8 cellular contexts compared by ENCODE assay signal in genomic region chr2:177264209-177264538, GRCh38. TPM values are rescaled to one million over a fixed set of nuclear protein-coding genes. Genes with fewer than 3 reads are reported as not detected.
DNase-seq lines count a peak whose midpoint lies in the region; ATAC-seq, FAIRE-seq and TF ChIP-seq lines count a peak whose summit lies in the region.

No MANE protein-coding gene starts in this region.

- H3K9me3 ChIP-seq in astrocyte (ENCODE audit: insufficient read depth, low read depth, low read length) (no peaks in the 10 kb centered on the region), suprapubic skin (no peaks in the 10 kb centered on the region)

- H3K4me3 Mint-ChIP-seq in astrocyte (ENCODE audit: unreplicated experiment): peak overlapping the region; percentile 62

- H3K4me2 ChIP-seq in astrocyte (ENCODE audit: low read length): peak overlapping the region; percentile 85

- ATAC-seq in GM19023 (IDR thresholded peaks at IDR 0.05; ENCODE audit: unreplicated experiment) (peak; percentile 23), left colon (peak; percentile 21), HG02798 (IDR thresholded peaks at IDR 0.05; ENCODE audit: poor library complexity, unreplicated experiment) (no peak)

- no peaks in the 10 kb centered on the region for H3K27me3 Mint-ChIP-seq in astrocyte (ENCODE audit: low read depth, unreplicated experiment)

- H3K79me2 ChIP-seq in astrocyte (ENCODE audit: insufficient read depth, low read length): peaks cover 51% of the 10 kb centered on the region

- CTCF ChIA-PET in BJ (lab: Yijun Ruan, JAX): interaction anchor here (0.5 to 4.3 kb wide), 26 partner anchors 10 to 1918 kb away, joined by 3 to 59 read pairs (median 4); no protein-coding TSS in a partner anchor

- H3K36me3 Mint-ChIP-seq in astrocyte (ENCODE audit: low read depth, unreplicated experiment): no peaks in the 10 kb centered on the region

- intact Hi-C loops in left colon (cut with DNase I, micrococcal nuclease): loop anchor here in 1 of 2 donors (10.0 kb wide), 2 partner anchors 49 to 99 kb away; partner anchors contain the start of gene HNRNPA3

- no peak for TF ChIP-seq CTCF in BJ (IDR thresholded peaks at IDR 0.05; ENCODE audit: insufficient read depth, low read depth, low read length)
- TF ChIP-seq CTCF in HL-60 (IDR thresholded peaks at IDR 0.05; ENCODE audit: insufficient read depth, low read length): no peak
- TF ChIP-seq CTCF in astrocyte (IDR thresholded peaks at IDR 0.05; ENCODE audit: insufficient read depth, low read depth, low read length): no peak
- TF ChIP-seq CTCF in suprapubic skin (IDR thresholded peaks at IDR 0.05): no peak

- peaks cover 32% of the 10 kb centered on the region for H4K20me1 ChIP-seq in astrocyte (ENCODE audit: insufficient read depth, low read length)

- H3K27ac Mint-ChIP-seq in astrocyte (ENCODE audit: unreplicated experiment): no peak overlapping the region

- H2AFZ ChIP-seq in astrocyte (ENCODE audit: low read depth, low read length): no peak overlapping the region

- no peaks in the 10 kb centered on the region for H3K27me3 ChIP-seq in BJ (ENCODE audit: control insufficient read depth, insufficient read depth, low read length)
- H3K27me3 ChIP-seq in HL-60 (ENCODE audit: insufficient read depth, poor library complexity, severe bottlenecking): no peaks in the 10 kb centered on the region
- H3K27me3 ChIP-seq in astrocyte (ENCODE audit: insufficient read depth, low read length): no peaks in the 10 kb centered on the region
- H3K27me3 ChIP-seq in suprapubic skin: no peaks in the 10 kb centered on the region

- no peaks in the 10 kb centered on the region for H3K9me3 Mint-ChIP-seq in astrocyte (ENCODE audit: unreplicated experiment)

- no peak for TF ChIP-seq POLR2A in suprapubic skin (IDR thresholded peaks at IDR 0.05)

- no peaks in the 10 kb centered on the region for H3K36me3 ChIP-seq in BJ (ENCODE audit: control insufficient read depth, insufficient read depth, low read length)
- H3K36me3 ChIP-seq in astrocyte (ENCODE audit: insufficient read depth, low read length): no peaks in the 10 kb centered on the region
- no peaks in the 10 kb centered on the region for H3K36me3 ChIP-seq in suprapubic skin

- peaks cover 22% of the 10 kb centered on the region for H3K4me1 ChIP-seq in astrocyte (ENCODE audit: insufficient read depth, low read length)
- H3K4me1 ChIP-seq in suprapubic skin: peaks cover 66% of the 10 kb centered on the region

- peak overlapping the region; percentile 92 for H3K9ac ChIP-seq in astrocyte (ENCODE audit: low read length)

- TF ChIP-seq EP300 in suprapubic skin (IDR thresholded peaks at IDR 0.05): no peak

- no peak for FAIRE-seq in astrocyte (lab: Jason Lieb, UNC)

- DNase-seq in BJ (ENCODE audit: low read depth) (no peak), HL-60 (ENCODE audit: low read depth in 1 of 2, low spot score in 1 of 2) (peak in 1 of 2 experiments; percentile 42), astrocyte (ENCODE audit: low read depth) (no peak), left colon (no peak), suprapubic skin (ENCODE audit: low spot score in 2 of 2) (peak in 1 of 2 donors; percentile 83), Ammon's horn (ENCODE audit: low spot score) (no peak)

- H3K27ac ChIP-seq in HL-60 (replicated peaks) (peak overlapping the region; percentile 99), astrocyte (ENCODE audit: low read depth, low read length) (peak overlapping the region; percentile 97), suprapubic skin (peak overlapping the region; percentile 100)

- peak overlapping the region; percentile 88 for H3K4me3 ChIP-seq in BJ (ENCODE audit: low read depth, low read length)
- peak overlapping the region; percentile 63 for H3K4me3 ChIP-seq in HL-60 (replicated peaks; ENCODE audit: insufficient read depth, low read length)
- H3K4me3 ChIP-seq in astrocyte (ENCODE audit: insufficient read depth, low read depth, low read length): peak overlapping the region; percentile 83
- H3K4me3 ChIP-seq in suprapubic skin: peak overlapping the region; percentile 93

- 0% methylated on average over 13 of the region's 39 CpGs for WGBS in suprapubic skin

- peaks cover 25% of the 10 kb centered on the region for H3K4me1 Mint-ChIP-seq in astrocyte (ENCODE audit: low read depth, unreplicated experiment)

- POLR2A ChIA-PET in BJ (lab: Charles Lee): interaction anchor here (0.6 to 1.4 kb wide), 2 partner anchors 34 to 100 kb away, joined by 3 read pairs; no protein-coding TSS in a partner anchor

RNA-seq across cellular contexts. Expression of gene NFE2L2, which starts 0.4 kb away (rescaled TPM):
- polyA plus RNA-seq in BJ (2011; rRNA removed): 109 and 128 TPM in 2 replicates
- polyA minus RNA-seq in BJ (2011; rRNA and poly(A)+ RNA removed): 92.7 and 106 TPM in 2 replicates
- 81.0 and 83.3 TPM in 2 replicates for total RNA-seq in astrocyte
- total RNA-seq in left colon: 10 to 100 TPM; 73.1 to 94.1 TPM
- total RNA-seq in suprapubic skin: 100 to 1,000 TPM; 130 to 180 (median 160) TPM

RNA-seq across cellular contexts. Expression of gene HNRNPA3, which starts 51.6 kb away (rescaled TPM):
- polyA plus RNA-seq in BJ (2011; rRNA removed): 31.8 and 74.9 TPM in 2 replicates
- polyA minus RNA-seq in BJ (2011; rRNA and poly(A)+ RNA removed): 7.3 and 21.1 TPM in 2 replicates
- total RNA-seq in astrocyte (147 and 184 TPM in 2 replicates), left colon (100 to 1,000 TPM; 107 to 177 TPM), suprapubic skin (10 to 100 TPM; 37.8 to 99.9 (median 43.8) TPM)
